1 cellular context compared by ENCODE assay signal in the genomic region with DNA sequence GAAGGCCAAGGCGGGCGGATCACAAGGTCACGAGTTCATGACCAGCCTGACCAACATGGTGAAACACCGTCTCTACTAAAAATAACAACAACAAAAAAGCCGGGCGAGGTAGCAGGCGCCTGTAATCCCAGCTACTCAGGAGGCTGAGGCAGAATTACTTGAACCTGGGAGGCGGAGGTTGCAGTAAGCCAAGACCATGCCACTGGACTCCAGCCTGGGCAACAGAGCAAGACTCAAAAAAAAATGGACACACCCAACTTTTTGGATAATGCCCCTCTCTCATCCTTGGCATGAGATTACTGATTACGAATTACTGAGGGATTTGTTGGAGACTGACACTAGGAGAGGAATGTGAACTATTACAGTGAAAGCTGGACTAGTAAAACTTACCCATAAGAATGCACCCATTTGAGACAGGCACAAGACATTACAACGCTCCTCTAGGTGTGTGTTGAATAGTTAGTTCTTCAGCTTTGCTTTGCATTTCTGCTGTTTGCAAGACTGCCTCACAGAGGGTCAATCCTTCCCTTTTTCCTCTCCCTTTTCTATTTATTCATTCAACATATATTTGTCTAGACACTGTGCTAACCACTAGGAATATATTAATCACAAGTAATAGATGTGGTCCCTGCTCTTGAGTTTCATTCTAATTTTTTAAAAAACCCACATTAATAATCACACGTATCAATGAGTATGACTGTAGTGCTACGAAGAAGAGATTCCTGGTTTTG.
TF ChIP-seq lines count a peak whose summit lies in the region.

No MANE protein-coding gene starts in this region.

TF ChIP-seq in K562, 482 proteins besides CTCF, POLR2A, EP300 and RAD21:
- TF ChIP-seq, protein P1, sequence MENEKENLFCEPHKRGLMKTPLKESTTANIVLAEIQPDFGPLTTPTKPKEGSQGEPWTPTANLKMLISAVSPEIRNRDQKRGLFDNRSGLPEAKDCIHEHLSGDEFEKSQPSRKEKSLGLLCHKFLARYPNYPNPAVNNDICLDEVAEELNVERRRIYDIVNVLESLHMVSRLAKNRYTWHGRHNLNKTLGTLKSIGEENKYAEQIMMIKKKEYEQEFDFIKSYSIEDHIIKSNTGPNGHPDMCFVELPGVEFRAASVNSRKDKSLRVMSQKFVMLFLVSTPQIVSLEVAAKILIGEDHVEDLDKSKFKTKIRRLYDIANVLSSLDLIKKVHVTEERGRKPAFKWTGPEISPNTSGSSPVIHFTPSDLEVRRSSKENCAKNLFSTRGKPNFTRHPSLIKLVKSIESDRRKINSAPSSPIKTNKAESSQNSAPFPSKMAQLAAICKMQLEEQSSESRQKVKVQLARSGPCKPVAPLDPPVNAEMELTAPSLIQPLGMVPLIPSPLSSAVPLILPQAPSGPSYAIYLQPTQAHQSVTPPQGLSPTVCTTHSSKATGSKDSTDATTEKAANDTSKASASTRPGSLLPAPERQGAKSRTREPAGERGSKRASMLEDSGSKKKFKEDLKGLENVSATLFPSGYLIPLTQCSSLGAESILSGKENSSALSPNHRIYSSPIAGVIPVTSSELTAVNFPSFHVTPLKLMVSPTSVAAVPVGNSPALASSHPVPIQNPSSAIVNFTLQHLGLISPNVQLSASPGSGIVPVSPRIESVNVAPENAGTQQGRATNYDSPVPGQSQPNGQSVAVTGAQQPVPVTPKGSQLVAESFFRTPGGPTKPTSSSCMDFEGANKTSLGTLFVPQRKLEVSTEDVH (IDR thresholded peaks at IDR 0.05; ENCODE audit: low read depth, partially characterized antibody): no peak
- peak; percentile 6; the same call in 1 of the 2 replicates for TF ChIP-seq POLR2H (tag; IDR thresholded peaks at IDR 0.05; ENCODE audit: low read depth)
TF ChIP-seq in K562: peak in this region for 1.
